1 cellular context compared by ENCODE assay signal in the genomic region with DNA sequence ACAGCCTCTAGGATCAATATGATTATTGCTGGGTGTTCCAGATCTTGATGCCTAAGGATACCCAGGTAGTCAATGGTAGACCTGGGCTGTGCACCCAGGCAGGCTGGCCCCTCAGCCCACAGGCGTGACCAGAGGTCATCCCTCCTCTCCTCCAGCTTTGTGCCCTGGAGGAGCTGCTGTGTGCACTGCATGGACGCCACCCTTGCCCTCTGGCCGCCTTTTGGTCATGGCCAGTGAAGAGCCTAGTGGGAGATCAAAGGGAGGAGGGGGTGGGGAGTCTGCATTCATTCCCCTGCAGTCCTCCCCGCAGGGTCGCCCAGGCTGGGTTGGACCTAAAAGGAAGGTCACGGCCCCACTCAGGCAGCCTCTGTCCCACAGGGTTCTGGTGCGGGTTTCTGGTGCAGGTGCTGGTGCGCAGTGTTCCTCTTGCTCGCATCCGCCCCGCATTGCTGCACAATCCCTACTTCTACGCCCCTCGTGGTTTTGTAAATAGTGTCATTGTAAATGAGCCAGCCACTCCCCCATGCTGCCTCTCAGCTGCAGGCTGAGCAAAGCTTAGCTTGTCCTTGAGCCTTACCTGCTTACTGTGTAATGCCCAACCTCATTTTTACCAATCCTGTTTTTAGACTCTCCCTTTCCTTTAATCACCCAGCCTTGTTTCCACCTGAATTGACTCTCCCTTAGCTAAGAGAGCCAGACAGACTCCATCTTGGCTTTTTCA.
A peak's percentile ranks its signal among the peaks of the same experiment; 100 is the strongest.
TF ChIP-seq lines count a peak whose summit lies in the region.

No MANE protein-coding gene starts in this region.

TF ChIP-seq in liver, 16 proteins besides CTCF, POLR2A, EP300 and RAD21 (continued from another document):
- TF ChIP-seq ZBTB33 (IDR thresholded peaks at IDR 0.05), result no peak
- peak; percentile 35 to 50 for TF ChIP-seq RXRA (IDR thresholded peaks at IDR 0.05)
- no peak for TF ChIP-seq JUND (IDR thresholded peaks at IDR 0.05)
- no peak for TF ChIP-seq TAF1 (conservative IDR thresholded peaks at IDR 0.05)
- TF ChIP-seq SP1 (IDR thresholded peaks at IDR 0.05), result peak; percentile 38
- TF ChIP-seq FOXA2 (IDR thresholded peaks at IDR 0.05), result no peak
- TF ChIP-seq GABPA (IDR thresholded peaks at IDR 0.05 in 1 of 2, conservative IDR thresholded peaks at IDR 0.05 in 1 of 2), result no peak
